8 cellular contexts compared by ENCODE assay signal in genomic region chr5:95842955-95843544, GRCh38. TPM values are rescaled to one million over a fixed set of nuclear protein-coding genes. Genes with fewer than 3 reads are reported as not detected.
DNase-seq lines count a peak whose midpoint lies in the region; ATAC-seq lines count a peak whose summit lies in the region.

No MANE protein-coding gene starts in this region.

- H3K4me1 Mint-ChIP-seq in activated naive CD4-positive, alpha-beta T cell treated with anti-CD3 and anti-CD28 coated beads, Interleukin-2, amount 50 U/mL, for 24 hours, result peaks cover 12% of the 10 kb centered on the region
- peaks cover 10 to 15% of the 10 kb centered on the region in 2 donors for H3K4me1 Mint-ChIP-seq in immature natural killer cell

- H3K36me3 Mint-ChIP-seq in activated naive CD4-positive, alpha-beta T cell treated with anti-CD3 and anti-CD28 coated beads, Interleukin-2, amount 50 U/mL, for 24 hours, result no peaks in the 10 kb centered on the region
- H3K36me3 Mint-ChIP-seq in immature natural killer cell, result no peaks in the 10 kb centered on the region

- peak overlapping the region; percentile 51 for H3K4me3 Mint-ChIP-seq in activated naive CD4-positive, alpha-beta T cell treated with anti-CD3 and anti-CD28 coated beads, Interleukin-2, amount 50 U/mL, for 24 hours
- H3K4me3 Mint-ChIP-seq in immature natural killer cell, result peak overlapping the region; percentile 49 to 80 (median 74)

- no peaks in the 10 kb centered on the region for H3K9me3 Mint-ChIP-seq in activated naive CD4-positive, alpha-beta T cell treated with anti-CD3 and anti-CD28 coated beads, Interleukin-2, amount 50 U/mL, for 24 hours
- H3K9me3 Mint-ChIP-seq in immature natural killer cell, result no peaks in the 10 kb centered on the region

- peak overlapping the region; percentile 96 for H3K27ac Mint-ChIP-seq in activated naive CD4-positive, alpha-beta T cell treated with anti-CD3 and anti-CD28 coated beads, Interleukin-2, amount 50 U/mL, for 24 hours
- H3K27ac Mint-ChIP-seq in immature natural killer cell, result peak overlapping the region; percentile 63 to 89 (median 81)

- DNase-seq in 8988T, result peak; percentile 55
- peak; percentile 70 for DNase-seq in SIG-M5 (lab: John Stamatoyannopoulos, UW)
- peak; percentile 58 to 64 (median 59) for DNase-seq in immature natural killer cell
- peak; percentile 69 for DNase-seq in stimulated activated CD8-positive, alpha-beta memory T cell treated with anti-CD3 and anti-CD28 coated beads, Interleukin-4, amount 100 ng/mL, for 48 hours
- DNase-seq in NCI-H774 (lab: John Stamatoyannopoulos, UW), result no peak

- peak; percentile 93 for ATAC-seq in GM19025 (IDR thresholded peaks at IDR 0.05; ENCODE audit: low read depth, unreplicated experiment)
- peak; percentile 91 for ATAC-seq in HG03108 (IDR thresholded peaks at IDR 0.05; ENCODE audit: unreplicated experiment)

- H3K27me3 Mint-ChIP-seq in activated naive CD4-positive, alpha-beta T cell treated with anti-CD3 and anti-CD28 coated beads, Interleukin-2, amount 50 U/mL, for 24 hours, result no peaks in the 10 kb centered on the region
- H3K27me3 Mint-ChIP-seq in immature natural killer cell (ENCODE audit: low read depth in 3 of 3), result peaks cover 0 to 4% (median 3%) of the 10 kb centered on the region in 3 donors

RNA-seq across cellular contexts. Expression of gene GLRX, which starts 20.5 kb away (rescaled TPM):
- polyA plus RNA-seq in immature natural killer cell, result 100 to 1,000 TPM; 261 to 295 (median 263) TPM
